ENCODE assay signal across 8 cellular contexts in the genomic region with DNA sequence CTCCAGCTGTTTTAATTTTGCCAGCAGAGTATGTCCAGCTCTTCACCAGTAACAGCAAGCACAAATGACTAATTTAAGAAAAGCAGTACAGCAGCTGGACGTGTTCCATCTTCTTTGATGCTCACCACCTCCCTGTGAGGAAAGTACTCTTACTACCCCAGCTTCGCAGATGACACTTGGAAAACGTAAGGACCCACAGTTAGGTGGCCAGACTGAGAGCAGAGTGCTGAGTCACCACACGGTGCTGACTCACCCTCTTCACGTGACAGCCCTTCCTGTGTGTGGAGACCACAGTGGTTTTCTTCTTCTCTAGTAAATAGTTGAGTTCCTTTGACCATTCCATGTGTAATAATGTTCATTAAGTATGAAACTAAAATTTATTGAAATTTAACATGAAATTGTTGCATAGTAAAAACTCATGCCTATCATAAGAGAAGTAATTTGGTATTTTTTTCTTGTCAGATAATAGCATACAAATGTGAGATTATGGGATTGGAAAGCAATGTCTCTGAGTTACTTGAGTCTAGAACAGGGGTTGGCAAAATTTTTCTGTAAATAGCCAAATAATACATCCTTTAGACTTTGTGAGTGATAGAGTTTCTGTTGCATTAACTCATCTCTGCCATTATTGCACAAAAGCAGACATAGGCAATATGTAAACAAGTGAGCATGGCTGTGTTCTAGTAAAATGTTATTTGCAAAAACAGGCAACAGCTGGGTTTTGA.
A peak's percentile ranks its signal among the peaks of the same experiment; 100 is the strongest.
DNase-seq lines count a peak whose midpoint lies in the region; ATAC-seq and TF ChIP-seq lines count a peak whose summit lies in the region.

No MANE protein-coding gene starts in this region.

- intact Hi-C loops in left colon (cut with DNase I, micrococcal nuclease) = no loop called here

- DNase-seq in NCI-H1417 (lab: John Stamatoyannopoulos, UW) (peak; percentile 48 to 62 (median 59)), NCI-H1417 treated with DMSO at 0.1 percent for 48 hours (lab: John Stamatoyannopoulos, UW) (no peak), NCI-H146 (lab: John Stamatoyannopoulos, UW) (peak; percentile 67), WERI-Rb-1 (peak; percentile 36), caudate nucleus (lab: John Stamatoyannopoulos, UW) (peak in 27 of 61 donors; percentile 5 to 63 (median 38)), left colon (peak; percentile 59 to 81)
- peak; percentile 47 to 49 for DNase-seq in stimulated activated CD4-positive, alpha-beta T cell treated with anti-CD3 and anti-CD28 coated beads, Interleukin-2, amount 100 ng/mL, for 48 hours

- no peak overlapping the region for H3K27ac ChIP-seq in WERI-Rb-1
- peak overlapping the region; percentile 48 for H3K27ac ChIP-seq in caudate nucleus (ENCODE audit: low read depth, low read length)

- peak; percentile 97 for ATAC-seq in HG02759 (IDR thresholded peaks at IDR 0.05; ENCODE audit: unreplicated experiment)
- peak; percentile 67 for ATAC-seq in left colon

- TF ChIP-seq CTCF in WERI-Rb-1 (IDR thresholded peaks at IDR 0.05; ENCODE audit: low read depth, low read length) = no peak

- H3K9me3 ChIP-seq in WERI-Rb-1 (ENCODE audit: severe bottlenecking) = no peaks in the 10 kb centered on the region

- no peak overlapping the region for H3K4me3 ChIP-seq in WERI-Rb-1 (ENCODE audit: low read depth, low read length)

- H3K27me3 ChIP-seq in WERI-Rb-1 (ENCODE audit: insufficient read depth, low read depth, severe bottlenecking) = no peaks in the 10 kb centered on the region

- no peaks in the 10 kb centered on the region for H3K36me3 ChIP-seq in WERI-Rb-1
